Comparison of ENCODE assay signal across 35 cellular contexts in genomic region chr2:127332335-127332734, GRCh38. TPM values are rescaled to one million over a fixed set of nuclear protein-coding genes. Genes with fewer than 3 reads are reported as not detected.
DNase-seq lines count a peak whose midpoint lies in the region; ATAC-seq and TF ChIP-seq lines count a peak whose summit lies in the region.
"Had no signal": no experiment of that assay in that cellular context is flagged by ENCODE, and none has a peak within 500 bp of the region (broad histone marks: within the 10 kb centered on the region; RNA-seq: fewer than 3 reads in every experiment).

No MANE protein-coding gene starts in this region.

- peaks cover 31% of the 10 kb centered on the region for H4K20me1 ChIP-seq in OCI-LY3 (ENCODE audit: insufficient read depth, low read length)
- H4K20me1 ChIP-seq: BLaER1 had no signal

- H3K27ac ChIP-seq in OCI-LY3 (ENCODE audit: low read length) (no peak overlapping the region), gastrocnemius medialis (peak overlapping the region in 3 of 4 donors; percentile 19 to 42 (median 27))
- H3K27ac ChIP-seq: 22Rv1; A549; BLaER1; BLaER1 treated with 17β-estradiol and CSF1 and Interleukin-3, amounts not matched to agents 10 nM and 100 nM; C4-2B had no signal

- H3K27me3 Mint-ChIP-seq in stimulated activated naive CD8-positive, alpha-beta T cell treated with anti-CD3 and anti-CD28 coated beads, Interleukin-15, amount 100 ng/mL, for 72 hours = no peaks in the 10 kb centered on the region
- H3K27me3 Mint-ChIP-seq in progenitor cell of endocrine pancreas (no peaks in the 10 kb centered on the region), mesothelial cell of epicardium (ENCODE audit: low read depth) (no peaks in the 10 kb centered on the region)
- H3K27me3 Mint-ChIP-seq: B cell; CD4-positive, alpha-beta memory T cell; CD4-positive, alpha-beta T cell; CD4-positive, CD25-positive, alpha-beta regulatory T cell had no signal

- peaks cover 19% of the 10 kb centered on the region for H3K36me3 ChIP-seq in OCI-LY3 (replicated peaks; ENCODE audit: low read depth, low read length)
- H3K36me3 ChIP-seq in gastrocnemius medialis = peaks cover 0 to 41% of the 10 kb centered on the region in 2 donors
- H3K36me3 ChIP-seq: BE2C had no signal

- no peak for ATAC-seq in stimulated activated naive CD8-positive, alpha-beta T cell treated with anti-CD3 and anti-CD28 coated beads, Interleukin-15, amount 100 ng/mL, for 72 hours
- no peak for ATAC-seq in stimulated activated naive CD8-positive, alpha-beta T cell treated with anti-CD3 and anti-CD28 coated beads, Interleukin-15, Interleukin-2, amounts not matched to agents 100 U/mL and 50 U/mL, for 24 hours
- peak in 1 of 2 donors; percentile 74 for ATAC-seq in gastrocnemius medialis
- no peak for ATAC-seq in HG03442 (IDR thresholded peaks at IDR 0.05; ENCODE audit: unreplicated experiment)
- ATAC-seq: A549; CD8-positive, alpha-beta T cell had no signal

- H3K27me3 ChIP-seq in OCI-LY3 (ENCODE audit: low read depth, low read length) = no peaks in the 10 kb centered on the region
- H3K27me3 ChIP-seq in gastrocnemius medialis = no peaks in the 10 kb centered on the region
- H3K27me3 ChIP-seq: BE2C; BLaER1; BLaER1 treated with 17β-estradiol and CSF1 and Interleukin-3, amounts not matched to agents 10 nM and 100 nM had no signal

- H2AFZ ChIP-seq in OCI-LY3 (ENCODE audit: low read depth, low read length) = no peak overlapping the region

- H3K4me3 ChIP-seq in OCI-LY3 (ENCODE audit: low read length) (no peak overlapping the region), gastrocnemius medialis (no peak overlapping the region)
- H3K4me3 ChIP-seq: A549; BLaER1; BLaER1 treated with 17β-estradiol and CSF1 and Interleukin-3, amounts not matched to agents 10 nM and 100 nM had no signal

- no peak overlapping the region for H3K4me3 Mint-ChIP-seq in stimulated activated naive CD8-positive, alpha-beta T cell treated with anti-CD3 and anti-CD28 coated beads, Interleukin-15, amount 100 ng/mL, for 72 hours
- H3K4me3 Mint-ChIP-seq in progenitor cell of endocrine pancreas (ENCODE audit: low read depth) (no peak overlapping the region), mesothelial cell of epicardium (no peak overlapping the region)
- H3K4me3 Mint-ChIP-seq: B cell; CD14-positive monocyte; CD4-positive, alpha-beta memory T cell; CD4-positive, alpha-beta T cell; CD4-positive, CD25-positive, alpha-beta regulatory T cell; CD8-positive, alpha-beta memory T cell; CD8-positive, alpha-beta T cell had no signal

- peaks cover 15% of the 10 kb centered on the region for H3K36me3 Mint-ChIP-seq in progenitor cell of endocrine pancreas (ENCODE audit: insufficient read depth)
- H3K36me3 Mint-ChIP-seq in mesothelial cell of epicardium = peaks cover 27% of the 10 kb centered on the region

- no peak for DNase-seq in stimulated activated naive CD8-positive, alpha-beta T cell treated with anti-CD3 and anti-CD28 coated beads, Interleukin-15, amount 100 ng/mL, for 72 hours
- DNase-seq in stimulated activated naive CD8-positive, alpha-beta T cell treated with anti-CD3 and anti-CD28 coated beads, Interleukin-15, Interleukin-2, amounts not matched to agents 100 U/mL and 50 U/mL, for 24 hours = no peak
- DNase-seq in progenitor cell of endocrine pancreas (ENCODE audit: low spot score, unreplicated experiment) = no peak
- DNase-seq in gastrocnemius medialis = no peak
- no peak for DNase-seq in NCI-H187 treated with DMSO at 0.1 percent for 48 hours (lab: John Stamatoyannopoulos, UW)
- DNase-seq in mesothelial cell of epicardium (ENCODE audit: low spot score in 2 of 2, unreplicated experiment in 2 of 2) = no peak
- DNase-seq: 8988T; ACHN; AML-193; BE2C; C1 segment of cervical spinal cord; Caco-2; Calu3; CD4-positive, alpha-beta memory T cell; CD4-positive, alpha-beta T cell; CD4-positive, CD25-positive, alpha-beta regulatory T cell; CD8-positive, alpha-beta memory T cell; CD8-positive, alpha-beta T cell; COR-L47; DMS 273 treated with DMSO at 0.1 percent for 48 hours; DMS153; DMS53; DMS79; DMS79 treated with DMSO at 0.1 percent for 48 hours; DND-41; EL had no signal

- intact Hi-C loops in gastrocnemius medialis (cut with DNase I; ENCODE audit: low total_unique reads) = no loop called here

- H3K27ac Mint-ChIP-seq in stimulated activated naive CD8-positive, alpha-beta T cell treated with anti-CD3 and anti-CD28 coated beads, Interleukin-15, amount 100 ng/mL, for 72 hours = peak overlapping the region; percentile 19 to 36
- H3K27ac Mint-ChIP-seq in progenitor cell of endocrine pancreas (peak overlapping the region; percentile 41), mesothelial cell of epicardium (no peak overlapping the region)
- H3K27ac Mint-ChIP-seq: B cell; CD4-positive, alpha-beta memory T cell; CD8-positive, alpha-beta T cell had no signal

- H3K4me1 Mint-ChIP-seq in stimulated activated naive CD8-positive, alpha-beta T cell treated with anti-CD3 and anti-CD28 coated beads, Interleukin-15, amount 100 ng/mL, for 72 hours = no peaks in the 10 kb centered on the region
- H3K4me1 Mint-ChIP-seq in progenitor cell of endocrine pancreas (ENCODE audit: low read depth) (no peaks in the 10 kb centered on the region), mesothelial cell of epicardium (no peaks in the 10 kb centered on the region)
- H3K4me1 Mint-ChIP-seq: CD14-positive monocyte; CD8-positive, alpha-beta memory T cell had no signal

- no peak overlapping the region for H3K9ac ChIP-seq in OCI-LY3 (ENCODE audit: low read length)
- H3K9ac ChIP-seq: BLaER1; BLaER1 treated with 17β-estradiol and CSF1 and Interleukin-3, amounts not matched to agents 10 nM and 100 nM had no signal

- no peaks in the 10 kb centered on the region for H3K9me3 ChIP-seq in OCI-LY3 (ENCODE audit: insufficient read depth, low read length)
- no peaks in the 10 kb centered on the region for H3K9me3 ChIP-seq in gastrocnemius medialis
- H3K9me3 ChIP-seq: A549; BE2C; BLaER1; BLaER1 treated with 17β-estradiol and CSF1 and Interleukin-3, amounts not matched to agents 10 nM and 100 nM; Caco-2 had no signal

- no peak for TF ChIP-seq POLR2A in gastrocnemius medialis (IDR thresholded peaks at IDR 0.05)

- H3K4me1 ChIP-seq in OCI-LY3 (ENCODE audit: low read length) = peaks cover 30% of the 10 kb centered on the region
- no peaks in the 10 kb centered on the region for H3K4me1 ChIP-seq in gastrocnemius medialis
- H3K4me1 ChIP-seq: BE2C; BLaER1; BLaER1 treated with 17β-estradiol and CSF1 and Interleukin-3, amounts not matched to agents 10 nM and 100 nM; Caco-2 had no signal

- TF ChIP-seq CTCF in OCI-LY3 (IDR thresholded peaks at IDR 0.05; ENCODE audit: low read depth, low read length) = no peak
- no peak for TF ChIP-seq CTCF in progenitor cell of endocrine pancreas (IDR thresholded peaks at IDR 0.05; ENCODE audit: unreplicated experiment)
- TF ChIP-seq CTCF in gastrocnemius medialis (IDR thresholded peaks at IDR 0.05 in 4 of 5, conservative IDR thresholded peaks at IDR 0.05 in 1 of 5) = no peak
- TF ChIP-seq CTCF in mesothelial cell of epicardium (IDR thresholded peaks at IDR 0.05; ENCODE audit: unreplicated experiment) = no peak

- in situ Hi-C loops in gastrocnemius medialis (cut with MboI; ENCODE audit: low sequenced_read_pairs in 4 of 4) = loop anchor here in 2 of 4 donors (10.0 to 25.0 kb wide), 2 partner anchors 152 to 155 kb away; no protein-coding TSS in a partner anchor

- peak overlapping the region; percentile 35; the same call in 1 of the 2 replicates for H3K4me2 ChIP-seq in OCI-LY3 (ENCODE audit: low read length)
- H3K4me2 ChIP-seq: A549; BLaER1; BLaER1 treated with 17β-estradiol and CSF1 and Interleukin-3, amounts not matched to agents 10 nM and 100 nM had no signal

- H3K79me2 ChIP-seq in OCI-LY3 (ENCODE audit: low read length) = no peaks in the 10 kb centered on the region

- no peaks in the 10 kb centered on the region for H3K9me3 Mint-ChIP-seq in stimulated activated naive CD8-positive, alpha-beta T cell treated with anti-CD3 and anti-CD28 coated beads, Interleukin-15, amount 100 ng/mL, for 72 hours
- H3K9me3 Mint-ChIP-seq in progenitor cell of endocrine pancreas (ENCODE audit: low read depth) (no peaks in the 10 kb centered on the region), mesothelial cell of epicardium (no peaks in the 10 kb centered on the region)
- H3K9me3 Mint-ChIP-seq: CD14-positive monocyte; CD4-positive, alpha-beta memory T cell; CD4-positive, alpha-beta T cell; CD4-positive, CD25-positive, alpha-beta regulatory T cell; CD8-positive, alpha-beta memory T cell; CD8-positive, alpha-beta T cell had no signal

RNA-seq across cellular contexts. Expression of gene ERCC3, which starts 38.4 kb away (rescaled TPM):
- total RNA-seq in progenitor cell of endocrine pancreas (63.5 and 65.8 TPM in 2 replicates), gastrocnemius medialis (10 to 100 TPM; 24.9 to 28.2 (median 26.7) TPM), mesothelial cell of epicardium (60.6 to 62.6 TPM (median 62.0 TPM) in 3 replicates)

RNA-seq across cellular contexts. Expression of gene MAP3K2, which starts 55.4 kb away (rescaled TPM):
- total RNA-seq in progenitor cell of endocrine pancreas (33.9 and 34.5 TPM in 2 replicates), gastrocnemius medialis (10 to 100 TPM; 33.8 to 46.4 (median 39.4) TPM), mesothelial cell of epicardium (47.6 to 48.1 TPM (median 47.9 TPM) in 3 replicates)
